ENCODE assay signal across 9 cellular contexts in genomic region chr9:124261787-124262595, GRCh38. TPM values are rescaled to one million over a fixed set of nuclear protein-coding genes. Genes with fewer than 3 reads are reported as not detected.
DNase-seq lines count a peak whose midpoint lies in the region; ATAC-seq, FAIRE-seq and TF ChIP-seq lines count a peak whose summit lies in the region.
"Had no signal": no experiment of that assay in that cellular context is flagged by ENCODE, and none has a peak within 500 bp of the region (broad histone marks: within the 10 kb centered on the region; RNA-seq: fewer than 3 reads in every experiment).

No MANE protein-coding gene starts in this region.

- FAIRE-seq in GM12892 (lab: Jason Lieb, UNC), result no peak

- H3K27me3 ChIP-seq in GM23248 (replicated peaks; ENCODE audit: insufficient read depth) (no peaks in the 10 kb centered on the region), liver (ENCODE audit: control insufficient read depth in 4 of 4, insufficient read depth in 4 of 4, low read length in 3 of 4) (no peaks in the 10 kb centered on the region), spleen (replicated peaks in 1 of 7) (peaks cover 0 to 12% (median 0%) of the 10 kb centered on the region in 7 donors)
- H3K27me3 ChIP-seq: testis had no signal

- no peak overlapping the region for H2AFZ ChIP-seq in GM23248

- DNase-seq in GM23248 (peak; percentile 65), astrocyte of the hippocampus (ENCODE audit: low read depth, low spot score) (peak; percentile 72), spleen (no peak), medulla oblongata (ENCODE audit: extremely low spot score) (no peak), GM12892 (ENCODE audit: insufficient read length) (no peak), DMS53 treated with DMSO at 0.1 percent for 48 hours (lab: John Stamatoyannopoulos, UW; ENCODE audit: unreplicated experiment) (no peak)
- DNase-seq: testis had no signal

- in situ Hi-C loops in GM23248 (cut with MboI), result no loop called here

- 76% methylated on average over 11 of the region's 11 CpGs for WGBS in GM23248 (ENCODE audit: low coverage in 1 of 2, low lambda C conversion rate in 2 of 2, missing lambda C conversion rate in 2 of 2), 2 experiments
- 80% methylated on average over 11 of the region's 11 CpGs for WGBS in liver
- WGBS in spleen, 5 donors, result 49 to 76% (median 63%) methylated on average over 11 of the region's 11 CpGs

- no peaks in the 10 kb centered on the region for H3K36me3 ChIP-seq in GM23248 (ENCODE audit: low read depth)
- no peaks in the 10 kb centered on the region for H3K36me3 ChIP-seq in liver (ENCODE audit: control insufficient read depth in 4 of 4, insufficient read depth in 3 of 4, low read depth in 1 of 4, low read length in 3 of 4)
- peaks cover 0 to 10% (median 2%) of the 10 kb centered on the region in 6 donors for H3K36me3 ChIP-seq in spleen

- TF ChIP-seq CTCF in liver (IDR thresholded peaks at IDR 0.05; ENCODE audit: low read depth, low read length, missing input control), result no peak
- TF ChIP-seq CTCF in spleen (IDR thresholded peaks at IDR 0.05 in 8 of 11, conservative IDR thresholded peaks at IDR 0.05 in 3 of 11), result no peak

- no peak for TF ChIP-seq RAD21 in liver (IDR thresholded peaks at IDR 0.05)

- H3F3A ChIP-seq in GM23248 (ENCODE audit: insufficient read depth), result peaks cover 60% of the 10 kb centered on the region

- peak overlapping the region; percentile 98 for H3K9ac ChIP-seq in GM23248
- peak overlapping the region; percentile 67 to 73 for H3K9ac ChIP-seq in liver (ENCODE audit: low read depth in 1 of 2, low read length in 2 of 2)

- H3K4me2 ChIP-seq in GM23248 (ENCODE audit: unreplicated experiment), result peak overlapping the region; percentile 96

- H3K4me3 ChIP-seq in GM23248 (peak overlapping the region; percentile 60), liver (ENCODE audit: low read depth in 1 of 3, low read length in 3 of 3) (peak overlapping the region in 1 of 3 donors; percentile 3), spleen (peak overlapping the region in 5 of 8 donors; percentile 7 to 87 (median 18))
- H3K4me3 ChIP-seq: testis had no signal

- no peaks in the 10 kb centered on the region for H4K20me1 ChIP-seq in GM23248 (ENCODE audit: insufficient read depth)

- ATAC-seq in HG03354 (IDR thresholded peaks at IDR 0.05; ENCODE audit: poor library complexity, severe bottlenecking, unreplicated experiment), result no peak

- no peaks in the 10 kb centered on the region for H3K9me2 ChIP-seq in GM23248 (ENCODE audit: insufficient read depth)

- H3K27ac ChIP-seq in GM23248, result peak overlapping the region; percentile 98
- peak overlapping the region; percentile 97 to 98 for H3K27ac ChIP-seq in liver (ENCODE audit: low read depth in 1 of 2, low read length in 2 of 2)
- peak overlapping the region; percentile 63 to 90 (median 86) for H3K27ac ChIP-seq in spleen
- H3K27ac ChIP-seq: testis had no signal

- TF ChIP-seq POLR2A in spleen (IDR thresholded peaks at IDR 0.05), result no peak
- no peak for TF ChIP-seq POLR2A in GM12892 (IDR thresholded peaks at IDR 0.05; ENCODE audit: low read depth, low read length)

- no peaks in the 10 kb centered on the region for H3K9me3 ChIP-seq in GM23248 (ENCODE audit: low read depth)
- H3K9me3 ChIP-seq in liver (ENCODE audit: control insufficient read depth in 4 of 4, low read length in 3 of 4), result no peaks in the 10 kb centered on the region
- H3K9me3 ChIP-seq in spleen, result no peaks in the 10 kb centered on the region
- H3K9me3 ChIP-seq: testis had no signal

- H3K4me1 ChIP-seq in GM23248 (ENCODE audit: insufficient read depth), result peaks cover 62% of the 10 kb centered on the region
- peaks cover 21 to 64% (median 43%) of the 10 kb centered on the region in 4 donors for H3K4me1 ChIP-seq in liver (ENCODE audit: control insufficient read depth in 4 of 4, insufficient read depth in 4 of 4, low read length in 3 of 4)
- H3K4me1 ChIP-seq in spleen, result peaks cover 61 to 95% (median 90%) of the 10 kb centered on the region in 6 donors

- intact Hi-C loops in spleen (cut with DNase I; ENCODE audit: low total_unique reads), result no loop called here

- H3K79me2 ChIP-seq in GM23248 (ENCODE audit: insufficient read depth), result peaks cover 83% of the 10 kb centered on the region

TF ChIP-seq in liver, 16 proteins besides CTCF, POLR2A, EP300 and RAD21:
- TF ChIP-seq, protein P1, sequence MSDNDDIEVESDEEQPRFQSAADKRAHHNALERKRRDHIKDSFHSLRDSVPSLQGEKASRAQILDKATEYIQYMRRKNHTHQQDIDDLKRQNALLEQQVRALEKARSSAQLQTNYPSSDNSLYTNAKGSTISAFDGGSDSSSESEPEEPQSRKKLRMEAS (IDR thresholded peaks at IDR 0.05), result no peak
- TF ChIP-seq HNF4G (IDR thresholded peaks at IDR 0.05) (no peak), TAF1 (conservative IDR thresholded peaks at IDR 0.05) (no peak), NR2F2 (IDR thresholded peaks at IDR 0.05) (no peak), GABPA (IDR thresholded peaks at IDR 0.05 in 1 of 2, conservative IDR thresholded peaks at IDR 0.05 in 1 of 2) (no peak), YY1 (IDR thresholded peaks at IDR 0.05) (no peak), FOXA1 (IDR thresholded peaks at IDR 0.05) (no peak)
- TF ChIP-seq, protein P2, sequence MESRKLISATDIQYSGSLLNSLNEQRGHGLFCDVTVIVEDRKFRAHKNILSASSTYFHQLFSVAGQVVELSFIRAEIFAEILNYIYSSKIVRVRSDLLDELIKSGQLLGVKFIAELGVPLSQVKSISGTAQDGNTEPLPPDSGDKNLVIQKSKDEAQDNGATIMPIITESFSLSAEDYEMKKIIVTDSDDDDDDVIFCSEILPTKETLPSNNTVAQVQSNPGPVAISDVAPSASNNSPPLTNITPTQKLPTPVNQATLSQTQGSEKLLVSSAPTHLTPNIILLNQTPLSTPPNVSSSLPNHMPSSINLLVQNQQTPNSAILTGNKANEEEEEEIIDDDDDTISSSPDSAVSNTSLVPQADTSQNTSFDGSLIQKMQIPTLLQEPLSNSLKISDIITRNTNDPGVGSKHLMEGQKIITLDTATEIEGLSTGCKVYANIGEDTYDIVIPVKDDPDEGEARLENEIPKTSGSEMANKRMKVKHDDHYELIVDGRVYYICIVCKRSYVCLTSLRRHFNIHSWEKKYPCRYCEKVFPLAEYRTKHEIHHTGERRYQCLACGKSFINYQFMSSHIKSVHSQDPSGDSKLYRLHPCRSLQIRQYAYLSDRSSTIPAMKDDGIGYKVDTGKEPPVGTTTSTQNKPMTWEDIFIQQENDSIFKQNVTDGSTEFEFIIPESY (IDR thresholded peaks at IDR 0.05), result no peak

RNA-seq across cellular contexts. Expression of gene NEK6, which starts 4.2 kb away (rescaled TPM):
- 33.0 and 43.7 TPM in 2 replicates for total RNA-seq in GM23248 (2014; rRNA removed; shearing (Covaris generic))
- 69.6 and 69.7 TPM in 2 replicates for polyA plus RNA-seq in GM23248 (2016; fragmentation: Nextera tagmentation; extraction: Ambion mirVana)
- total RNA-seq in liver, result 10 to 100 TPM; 36.4 to 48.5 TPM
- 10 to 100 TPM; 32.5 to 49.7 TPM for polyA plus RNA-seq in liver
- 10 to 100 TPM; 32.8 to 71.3 (median 55.0) TPM for total RNA-seq in spleen
- 10 to 100 TPM; 11.2 to 19.7 (median 11.6) TPM for polyA plus RNA-seq in spleen
- polyA plus RNA-seq in GM12892 (2012; ENCODE audit: missing spikeins), result 142 TPM

Comparison
In these comparisons a context has a peak if more than half of its experiments do, and no peak if none do; other contexts are left out.
1. DNase-seq: peak in GM23248 (single experiment) and astrocyte of the hippocampus (single experiment); none in spleen (single experiment), medulla oblongata (single experiment), GM12892 (single experiment) and DMS53 treated with DMSO at 0.1 percent for 48 hours (single experiment).
2. Peak in every context shown above with its lines, with median percentiles within 50 percentile points of each other: H3K27ac ChIP-seq.